ENCODE assay signal across 34 cellular contexts in the genomic region with DNA sequence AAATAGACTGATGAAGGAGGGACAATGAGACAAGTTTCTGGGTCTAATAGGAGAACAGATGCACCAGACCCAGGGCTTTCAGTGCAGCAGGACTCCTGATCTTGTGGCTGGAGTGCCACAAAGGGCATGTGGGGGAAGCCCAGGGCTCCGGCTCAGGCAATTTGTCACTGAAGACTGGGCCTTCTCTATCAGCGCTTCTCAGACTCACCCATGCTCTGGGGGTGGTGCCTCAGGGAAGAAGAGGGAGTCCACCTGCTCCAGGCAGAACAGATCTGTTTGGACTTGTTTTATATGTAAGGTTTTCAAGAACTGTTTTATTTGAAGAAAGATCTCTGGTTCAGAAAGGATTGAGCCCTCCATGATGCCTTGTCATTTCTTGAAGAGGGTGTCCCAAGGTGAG.
"Had no signal": no experiment of that assay in that cellular context is flagged by ENCODE, and none has a peak within 500 bp of the region (broad histone marks: within the 10 kb centered on the region; RNA-seq: fewer than 3 reads in every experiment).

No MANE protein-coding gene starts in this region.

- H3K27ac ChIP-seq: adrenal gland, body of pancreas, breast epithelium, Peyer's patch, VCaP had no signal

- ATAC-seq: activated CD8-positive, alpha-beta T cell treated with anti-CD3 and anti-CD28 coated beads for 36 hours; activated naive CD4-positive, alpha-beta T cell treated with anti-CD3 and anti-CD28 coated beads, Interleukin-2, amount 50 U/mL, for 72 hours; activated T-cell treated with anti-CD3 and anti-CD28 coated beads, Interleukin-2, amount 50 U/mL, for 72 hours; activated T-helper 17 cell treated with anti-CD3 and anti-CD28 coated beads, Interleukin-2, amount 50 U/mL, for 72 hours; body of pancreas; PC-3; Right ventricle myocardium inferior; SK-N-SH treated with all-trans-retinoic acid at 6 μM for 48 hours; T-cell; T-helper 17 cell had no signal

- DNase-seq: activated B cell treated with CpG ODN at 0.5 μM for 24 hours; activated CD4-positive, alpha-beta T cell treated with anti-CD3 and anti-CD28 coated beads, Interleukin-2, amount 10 ng/mL, durations not matched to agents 24 days and 14 days; activated CD4-positive, alpha-beta T cell treated with anti-CD3 and anti-CD28 coated beads, Interleukin-2, amount 50 U/mL, for 4 hours; activated effector memory CD4-positive, alpha-beta T cell treated with anti-CD3 and anti-CD28 coated beads, Interleukin-2, amount 50 U/mL, for 16 hours; activated naive CD4-positive, alpha-beta T cell; activated T-cell treated with anti-CD3 and anti-CD28 coated beads, Interleukin-2, amount 50 U/mL, for 1 hour; activated T-cell treated with anti-CD3 and anti-CD28 coated beads, Interleukin-2, amount 50 U/mL, for 72 hours; adrenal gland; central memory CD4-positive, alpha-beta T cell; NCI-H1105; NCI-H1436; NCI-H1694; NCI-H1930; NCI-H2081 treated with DMSO at 0.1 percent for 48 hours; NCI-H2171; NCI-H510A; NCI-H526; NCI-H748 treated with DMSO at 0.1 percent for 48 hours; NK-92 treated with Interleukin-12 subunit alpha and Interleukin-12 subunit beta, amount 100 ng/mL, for 24 hours; PC-3; Peyer's patch; RPMI8226; SIG-M5; T-cell; T-helper 17 cell; T-helper 9 cell had no signal
